Comparison of ENCODE assay signal across 8 cellular contexts in the genomic region with DNA sequence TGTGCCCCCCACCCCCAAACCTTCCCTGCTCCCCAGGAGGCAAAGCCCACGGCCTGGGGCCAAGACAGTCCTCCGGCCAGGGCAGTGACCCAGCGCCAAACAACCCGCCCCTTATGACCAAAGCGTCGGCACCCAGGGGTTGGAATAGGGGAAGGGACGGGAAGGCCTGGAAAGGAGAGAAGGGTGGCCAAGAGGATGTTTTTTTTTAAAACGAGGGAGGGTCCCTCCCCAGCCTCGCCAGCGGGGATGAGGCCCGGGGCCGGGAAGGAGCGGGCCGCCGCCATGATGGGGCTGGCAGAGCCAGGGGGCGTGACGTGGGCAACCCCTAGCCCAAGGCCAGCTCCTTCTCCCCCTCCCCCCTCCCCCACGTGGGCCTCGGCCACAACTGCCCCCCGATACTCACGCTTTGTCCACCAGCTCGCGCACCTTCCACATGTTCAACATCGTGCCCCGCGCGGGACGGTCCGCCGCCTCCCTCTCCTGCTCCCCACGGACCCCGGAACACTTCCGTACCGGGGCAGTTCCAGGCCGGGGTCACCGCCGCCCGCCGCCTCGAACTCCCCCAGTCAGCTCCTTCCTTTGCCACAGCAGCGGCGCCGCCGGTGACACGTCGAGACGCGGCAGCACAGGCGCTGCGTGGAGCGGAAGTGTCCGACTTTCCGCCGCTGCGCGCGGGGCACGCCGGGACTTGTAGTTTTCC. TPM values are rescaled to one million over a fixed set of nuclear protein-coding genes. Genes with fewer than 3 reads are reported as not detected.
DNase-seq lines count a peak whose midpoint lies in the region; ATAC-seq and TF ChIP-seq lines count a peak whose summit lies in the region.

A gene (minus strand): TSS at position 619 of the 700 bp plus-strand sequence. CDS start 175 bp downstream, at position 444.

- no peaks in the 10 kb centered on the region for H3K9me3 Mint-ChIP-seq in activated naive CD8-positive, alpha-beta T cell (ENCODE audit: low read depth)

- H3K4me1 Mint-ChIP-seq in activated naive CD8-positive, alpha-beta T cell (ENCODE audit: low read depth), result peaks cover 68% of the 10 kb centered on the region

- H3K27ac ChIP-seq in temporal lobe (ENCODE audit: low read depth, low read length), result peak within 1 kb of the TSS; percentile 33

- ATAC-seq in omental fat pad (ENCODE audit: low FRiP score), result peak; percentile 89

- H3K27ac Mint-ChIP-seq in activated naive CD8-positive, alpha-beta T cell, result peak within 1 kb of the TSS; percentile 95

- POLR2A ChIA-PET in HEK293T (lab: Yijun Ruan, JAX), result interaction anchor here (0.6 to 1.4 kb wide), 8 partner anchors 10 to 100 kb away, joined by 3 to 5 read pairs (median 3); no protein-coding TSS in a partner anchor

- peaks cover 5% of the 10 kb centered on the region for H3K36me3 Mint-ChIP-seq in activated naive CD8-positive, alpha-beta T cell

- no peaks in the 10 kb centered on the region for H3K27me3 Mint-ChIP-seq in activated naive CD8-positive, alpha-beta T cell

- H3K4me3 Mint-ChIP-seq in activated naive CD8-positive, alpha-beta T cell, result peak within 1 kb of the TSS; percentile 87

- DNase-seq in GF-D8 (lab: John Stamatoyannopoulos, UW), result peak; percentile 52
- DNase-seq in HEK293T (ENCODE audit: extremely low spot score), result peak; percentile 89
- peak; percentile 79 for DNase-seq in NCI-H1048 (lab: John Stamatoyannopoulos, UW)
- DNase-seq in SKM-1 treated with dmso at 0.1 percent for 144 hours (lab: John Stamatoyannopoulos, UW; ENCODE audit: unreplicated experiment), result peak; percentile 80
- DNase-seq in glomerular endothelial cell (ENCODE audit: extremely low read depth, low read depth, low spot score), result no peak
- peak; percentile 66 for DNase-seq in omental fat pad (ENCODE audit: low spot score)

- CTCF ChIA-PET in HEK293T (lab: Yijun Ruan, JAX), result interaction anchor here (0.7 kb wide), 1 partner anchor 90 kb away, joined by 3 read pairs; no protein-coding TSS in a partner anchor

- no peak for TF ChIP-seq CTCF in omental fat pad (IDR thresholded peaks at IDR 0.05)

TF ChIP-seq in HEK293T, 16 proteins besides CTCF, POLR2A, EP300 and RAD21:
- peak; percentile 54 for TF ChIP-seq L3MBTL2 (conservative IDR thresholded peaks at IDR 0.05)
- TF ChIP-seq ARNT (IDR thresholded peaks at IDR 0.05), result no peak
- TF ChIP-seq FOXM1 (IDR thresholded peaks at IDR 0.05; ENCODE audit: borderline replicate concordance), result no peak
- peak; percentile 74 for TF ChIP-seq ELF4 (IDR thresholded peaks at IDR 0.05)

RNA-seq across cellular contexts. Expression of the gene that starts here (rescaled TPM):
- total RNA-seq in glomerular endothelial cell, result 59.8 and 83.0 TPM in 2 replicates
- total RNA-seq in omental fat pad, result 100 to 1,000 TPM in 2 of 4 donors, 10 to 100 TPM in 2; 83.9 to 123 (median 99.1) TPM
- total RNA-seq in temporal lobe, result 38.1 TPM
